In genomic region chr22:21599053-21599893, GRCh38 we compare ENCODE assay signal across 1 cellular context.
TF ChIP-seq lines count a peak whose summit lies in the region.

No MANE protein-coding gene starts in this region.

TF ChIP-seq in K562, 482 proteins besides CTCF, POLR2A, EP300 and RAD21 (continued from another document):
- TF ChIP-seq MAX (CRISPR knock-in tag; IDR thresholded peaks at IDR 0.05) (peak; percentile 24; the same call in 1 of the 2 replicates), ZNF263 (CRISPR knock-in tag; IDR thresholded peaks at IDR 0.05; ENCODE audit: borderline replicate concordance) (no peak), ZC3H8 (IDR thresholded peaks at IDR 0.05) (no peak), CHCHD3 (CRISPR knock-in tag; IDR thresholded peaks at IDR 0.05) (0 out of 2 replicates have a peak, but pooled peaks have one; percentile 44), ZNF124 (CRISPR knock-in tag; IDR thresholded peaks at IDR 0.05) (no peak), DIDO1 (tag; IDR thresholded peaks at IDR 0.05; ENCODE audit: low read depth) (no peak), MBD1 (CRISPR knock-in tag; IDR thresholded peaks at IDR 0.05) (no peak), GATAD2B (IDR thresholded peaks at IDR 0.05; ENCODE audit: borderline replicate concordance) (no peak), NELFE (IDR thresholded peaks at IDR 0.05; ENCODE audit: insufficient read depth, insufficient read length) (no peak), MCM3 (IDR thresholded peaks at IDR 0.05) (no peak), RBM14 (IDR thresholded peaks at IDR 0.05; ENCODE audit: borderline replicate concordance, insufficient read depth, low read depth, low read length) (no peak), MCM2 (IDR thresholded peaks at IDR 0.05; ENCODE audit: low read depth) (no peak), ZNF785 (CRISPR knock-in tag; IDR thresholded peaks at IDR 0.05) (no peak), ZKSCAN8 (CRISPR knock-in tag; IDR thresholded peaks at IDR 0.05) (no peak), CREB1 (IDR thresholded peaks at IDR 0.05) (no peak; the same call in 1 of the 2 replicates), CREB1 (CRISPR knock-in tag; IDR thresholded peaks at IDR 0.05) (0 out of 2 replicates have a peak, but pooled peaks have one; percentile 24), ZNF561 (CRISPR knock-in tag; conservative IDR thresholded peaks at IDR 0.05) (0 out of 2 replicates have a peak, but pooled peaks have one; percentile 5), ETV5 (CRISPR knock-in tag; IDR thresholded peaks at IDR 0.05; ENCODE audit: low read depth) (no peak), WHSC1 (IDR thresholded peaks at IDR 0.05; ENCODE audit: low read length) (peak; percentile 96), USF1 (CRISPR knock-in tag; IDR thresholded peaks at IDR 0.05) (peak; percentile 38), KAT7 (CRISPR knock-in tag; IDR thresholded peaks at IDR 0.05; ENCODE audit: borderline replicate concordance) (peak; percentile 70; the same call in 1 of the 2 replicates), BRCA1 (IDR thresholded peaks at IDR 0.05) (no peak), BRCA1 (CRISPR knock-in tag; IDR thresholded peaks at IDR 0.05) (0 out of 2 replicates have a peak, but pooled peaks have one; percentile 42), SAFB (IDR thresholded peaks at IDR 0.05; ENCODE audit: borderline replicate concordance, low read depth, low read length) (no peak), RAD51 (IDR thresholded peaks at IDR 0.05; ENCODE audit: borderline replicate concordance, low read depth) (no peak), ZNF12 (CRISPR knock-in tag; IDR thresholded peaks at IDR 0.05) (no peak), CBX3 (IDR thresholded peaks at IDR 0.05; ENCODE audit: borderline replicate concordance in 1 of 2, low read length in 2 of 2) (no peak), ZNF696 (CRISPR knock-in tag; conservative IDR thresholded peaks at IDR 0.05) (no peak; the same call in 1 of the 2 replicates), SRSF9 (IDR thresholded peaks at IDR 0.05; ENCODE audit: borderline replicate concordance, low read depth, low read length) (no peak), MEIS2 (IDR thresholded peaks at IDR 0.05; ENCODE audit: partially characterized antibody) (no peak), ZNF592 (IDR thresholded peaks at IDR 0.05) (no peak), ZNF143 (CRISPR knock-in tag; IDR thresholded peaks at IDR 0.05) (0 out of 2 replicates have a peak, but pooled peaks have one; percentile 34), MAFK (IDR thresholded peaks at IDR 0.05; ENCODE audit: low read length) (no peak)
- TF ChIP-seq, protein P1, sequence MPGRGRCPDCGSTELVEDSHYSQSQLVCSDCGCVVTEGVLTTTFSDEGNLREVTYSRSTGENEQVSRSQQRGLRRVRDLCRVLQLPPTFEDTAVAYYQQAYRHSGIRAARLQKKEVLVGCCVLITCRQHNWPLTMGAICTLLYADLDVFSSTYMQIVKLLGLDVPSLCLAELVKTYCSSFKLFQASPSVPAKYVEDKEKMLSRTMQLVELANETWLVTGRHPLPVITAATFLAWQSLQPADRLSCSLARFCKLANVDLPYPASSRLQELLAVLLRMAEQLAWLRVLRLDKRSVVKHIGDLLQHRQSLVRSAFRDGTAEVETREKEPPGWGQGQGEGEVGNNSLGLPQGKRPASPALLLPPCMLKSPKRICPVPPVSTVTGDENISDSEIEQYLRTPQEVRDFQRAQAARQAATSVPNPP (IDR thresholded peaks at IDR 0.05; ENCODE audit: borderline replicate concordance, insufficient read depth, insufficient read length), result no peak
- TF ChIP-seq, protein P2, sequence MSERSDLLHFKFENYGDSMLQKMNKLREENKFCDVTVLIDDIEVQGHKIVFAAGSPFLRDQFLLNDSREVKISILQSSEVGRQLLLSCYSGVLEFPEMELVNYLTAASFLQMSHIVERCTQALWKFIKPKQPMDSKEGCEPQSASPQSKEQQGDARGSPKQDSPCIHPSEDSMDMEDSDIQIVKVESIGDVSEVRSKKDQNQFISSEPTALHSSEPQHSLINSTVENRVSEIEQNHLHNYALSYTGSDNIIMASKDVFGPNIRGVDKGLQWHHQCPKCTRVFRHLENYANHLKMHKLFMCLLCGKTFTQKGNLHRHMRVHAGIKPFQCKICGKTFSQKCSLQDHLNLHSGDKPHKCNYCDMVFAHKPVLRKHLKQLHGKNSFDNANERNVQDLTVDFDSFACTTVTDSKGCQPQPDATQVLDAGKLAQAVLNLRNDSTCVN (CRISPR knock-in tag; IDR thresholded peaks at IDR 0.05), result no peak
- TF ChIP-seq, protein P3, sequence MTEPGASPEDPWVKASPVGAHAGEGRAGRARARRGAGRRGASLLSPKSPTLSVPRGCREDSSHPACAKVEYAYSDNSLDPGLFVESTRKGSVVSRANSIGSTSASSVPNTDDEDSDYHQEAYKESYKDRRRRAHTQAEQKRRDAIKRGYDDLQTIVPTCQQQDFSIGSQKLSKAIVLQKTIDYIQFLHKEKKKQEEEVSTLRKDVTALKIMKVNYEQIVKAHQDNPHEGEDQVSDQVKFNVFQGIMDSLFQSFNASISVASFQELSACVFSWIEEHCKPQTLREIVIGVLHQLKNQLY (CRISPR knock-in tag; conservative IDR thresholded peaks at IDR 0.05), result no peak
- TF ChIP-seq, protein P4, sequence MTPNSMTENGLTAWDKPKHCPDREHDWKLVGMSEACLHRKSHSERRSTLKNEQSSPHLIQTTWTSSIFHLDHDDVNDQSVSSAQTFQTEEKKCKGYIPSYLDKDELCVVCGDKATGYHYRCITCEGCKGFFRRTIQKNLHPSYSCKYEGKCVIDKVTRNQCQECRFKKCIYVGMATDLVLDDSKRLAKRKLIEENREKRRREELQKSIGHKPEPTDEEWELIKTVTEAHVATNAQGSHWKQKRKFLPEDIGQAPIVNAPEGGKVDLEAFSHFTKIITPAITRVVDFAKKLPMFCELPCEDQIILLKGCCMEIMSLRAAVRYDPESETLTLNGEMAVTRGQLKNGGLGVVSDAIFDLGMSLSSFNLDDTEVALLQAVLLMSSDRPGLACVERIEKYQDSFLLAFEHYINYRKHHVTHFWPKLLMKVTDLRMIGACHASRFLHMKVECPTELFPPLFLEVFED (CRISPR knock-in tag; conservative IDR thresholded peaks at IDR 0.05), result no peak
- TF ChIP-seq, protein P5, sequence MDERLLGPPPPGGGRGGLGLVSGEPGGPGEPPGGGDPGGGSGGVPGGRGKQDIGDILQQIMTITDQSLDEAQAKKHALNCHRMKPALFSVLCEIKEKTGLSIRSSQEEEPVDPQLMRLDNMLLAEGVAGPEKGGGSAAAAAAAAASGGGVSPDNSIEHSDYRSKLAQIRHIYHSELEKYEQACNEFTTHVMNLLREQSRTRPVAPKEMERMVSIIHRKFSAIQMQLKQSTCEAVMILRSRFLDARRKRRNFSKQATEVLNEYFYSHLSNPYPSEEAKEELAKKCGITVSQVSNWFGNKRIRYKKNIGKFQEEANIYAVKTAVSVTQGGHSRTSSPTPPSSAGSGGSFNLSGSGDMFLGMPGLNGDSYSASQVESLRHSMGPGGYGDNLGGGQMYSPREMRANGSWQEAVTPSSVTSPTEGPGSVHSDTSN (CRISPR knock-in tag; IDR thresholded peaks at IDR 0.05; ENCODE audit: low read depth), result peak; percentile 39; the same call in 1 of the 2 replicates
- TF ChIP-seq, protein P5 (tag; conservative IDR thresholded peaks at IDR 0.05; ENCODE audit: low read depth), result no peak
- TF ChIP-seq, protein P6, sequence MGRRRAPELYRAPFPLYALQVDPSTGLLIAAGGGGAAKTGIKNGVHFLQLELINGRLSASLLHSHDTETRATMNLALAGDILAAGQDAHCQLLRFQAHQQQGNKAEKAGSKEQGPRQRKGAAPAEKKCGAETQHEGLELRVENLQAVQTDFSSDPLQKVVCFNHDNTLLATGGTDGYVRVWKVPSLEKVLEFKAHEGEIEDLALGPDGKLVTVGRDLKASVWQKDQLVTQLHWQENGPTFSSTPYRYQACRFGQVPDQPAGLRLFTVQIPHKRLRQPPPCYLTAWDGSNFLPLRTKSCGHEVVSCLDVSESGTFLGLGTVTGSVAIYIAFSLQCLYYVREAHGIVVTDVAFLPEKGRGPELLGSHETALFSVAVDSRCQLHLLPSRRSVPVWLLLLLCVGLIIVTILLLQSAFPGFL (CRISPR knock-in tag; IDR thresholded peaks at IDR 0.05), result 0 out of 2 replicates have a peak, but pooled peaks have one; percentile 30
